ENCODE assay signal across 2 cellular contexts in the genomic region with DNA sequence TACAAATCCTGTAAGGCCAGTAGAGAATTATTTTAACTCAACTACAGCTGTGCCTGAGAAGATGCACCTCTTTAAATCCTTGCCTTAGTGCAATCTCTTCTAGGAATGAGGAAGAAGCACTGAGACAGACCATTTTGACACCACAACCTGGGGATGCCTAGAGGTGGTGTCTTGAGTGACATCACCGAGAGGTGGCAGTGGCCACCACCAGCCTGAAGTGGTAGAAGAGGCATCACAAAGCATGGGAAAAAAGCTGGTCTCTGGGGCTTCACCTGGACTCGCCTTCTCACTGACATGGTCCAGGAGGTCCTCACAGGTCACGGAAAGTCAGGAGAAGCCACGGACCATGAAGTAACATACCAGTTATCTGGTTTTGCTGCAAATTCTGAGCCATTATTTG.
TF ChIP-seq lines count a peak whose summit lies in the region.

No MANE protein-coding gene starts in this region.

TF ChIP-seq in A549, 52 proteins besides CTCF, POLR2A, EP300 and RAD21 (continued from another document):
- TF ChIP-seq KDM1A (IDR thresholded peaks at IDR 0.05; ENCODE audit: low read depth) (no peak), BHLHE40 (IDR thresholded peaks at IDR 0.05; ENCODE audit: low read depth, low read length) (no peak), MYC (IDR thresholded peaks at IDR 0.05; ENCODE audit: borderline replicate concordance, low read length) (no peak)

TF ChIP-seq in WTC11, 78 proteins besides CTCF, POLR2A, EP300 and RAD21 (continued from another document):
- TF ChIP-seq, protein P1, sequence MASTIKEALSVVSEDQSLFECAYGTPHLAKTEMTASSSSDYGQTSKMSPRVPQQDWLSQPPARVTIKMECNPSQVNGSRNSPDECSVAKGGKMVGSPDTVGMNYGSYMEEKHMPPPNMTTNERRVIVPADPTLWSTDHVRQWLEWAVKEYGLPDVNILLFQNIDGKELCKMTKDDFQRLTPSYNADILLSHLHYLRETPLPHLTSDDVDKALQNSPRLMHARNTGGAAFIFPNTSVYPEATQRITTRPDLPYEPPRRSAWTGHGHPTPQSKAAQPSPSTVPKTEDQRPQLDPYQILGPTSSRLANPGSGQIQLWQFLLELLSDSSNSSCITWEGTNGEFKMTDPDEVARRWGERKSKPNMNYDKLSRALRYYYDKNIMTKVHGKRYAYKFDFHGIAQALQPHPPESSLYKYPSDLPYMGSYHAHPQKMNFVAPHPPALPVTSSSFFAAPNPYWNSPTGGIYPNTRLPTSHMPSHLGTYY (CRISPR knock-in tag; IDR thresholded peaks at IDR 0.05): no peak
- TF ChIP-seq STAT6 (CRISPR knock-in tag; conservative IDR thresholded peaks at IDR 0.05; ENCODE audit: low read depth) (no peak), FOXK1 (CRISPR knock-in tag; IDR thresholded peaks at IDR 0.05) (no peak), ZNF671 (CRISPR knock-in tag; IDR thresholded peaks at IDR 0.05) (no peak), TEAD1 (CRISPR knock-in tag; IDR thresholded peaks at IDR 0.05) (no peak), SOX15 (CRISPR knock-in tag; IDR thresholded peaks at IDR 0.05) (no peak), EMX1 (CRISPR knock-in tag; IDR thresholded peaks at IDR 0.05) (no peak), ATF6 (CRISPR knock-in tag; IDR thresholded peaks at IDR 0.05) (no peak), E2F5 (CRISPR knock-in tag; IDR thresholded peaks at IDR 0.05) (no peak), KAT7 (CRISPR knock-in tag; IDR thresholded peaks at IDR 0.05; ENCODE audit: borderline replicate concordance) (no peak)
